15 cellular contexts compared by ENCODE assay signal in genomic region chr6:146788115-146788514, GRCh38.
"Had no signal": no experiment of that assay in that cellular context is flagged by ENCODE, and none has a peak within 500 bp of the region (broad histone marks: within the 10 kb centered on the region; RNA-seq: fewer than 3 reads in every experiment).

No MANE protein-coding gene starts in this region.

- DNase-seq: activated CD4-positive, CD25-positive, alpha-beta regulatory T cell; activated effector memory CD4-positive, alpha-beta T cell treated with anti-CD3 and anti-CD28 coated beads, Interleukin-2, amount 50 U/mL, for 16 hours; activated T-cell treated with anti-CD3 and anti-CD28 coated beads for 4 hours; amniotic stem cell; central memory CD4-positive, alpha-beta T cell; colonic mucosa; foreskin melanocyte; mesendoderm; stimulated activated CD4-positive, alpha-beta T cell treated with anti-CD3 and anti-CD28 coated beads, Interleukin-1b, Interleukin-23, amount 100 ng/mL, for 48 hours; stomach; SW 1271; testis; upper lobe of right lung had no signal

- H3K4me1 Mint-ChIP-seq: activated naive CD4-positive, alpha-beta T cell treated with anti-CD3 and anti-CD28 coated beads, Interleukin-2, amount 50 U/mL, for 24 hours had no signal

- H3K4me3 ChIP-seq: colonic mucosa, prostate gland, stomach, testis, upper lobe of right lung had no signal

- H3K36me3 ChIP-seq: colonic mucosa, prostate gland, stomach, upper lobe of right lung had no signal

- H3K9me3 ChIP-seq: colonic mucosa, prostate gland, testis, upper lobe of right lung had no signal

- H3K9me3 Mint-ChIP-seq: activated naive CD4-positive, alpha-beta T cell treated with anti-CD3 and anti-CD28 coated beads, Interleukin-2, amount 50 U/mL, for 24 hours had no signal

- H3K4me3 Mint-ChIP-seq: activated naive CD4-positive, alpha-beta T cell treated with anti-CD3 and anti-CD28 coated beads, Interleukin-2, amount 50 U/mL, for 24 hours had no signal

- H3K36me3 Mint-ChIP-seq: activated naive CD4-positive, alpha-beta T cell treated with anti-CD3 and anti-CD28 coated beads, Interleukin-2, amount 50 U/mL, for 24 hours had no signal

- H3K27me3 Mint-ChIP-seq: activated naive CD4-positive, alpha-beta T cell treated with anti-CD3 and anti-CD28 coated beads, Interleukin-2, amount 50 U/mL, for 24 hours had no signal

- H3K4me1 ChIP-seq: colonic mucosa, prostate gland, stomach, testis, upper lobe of right lung had no signal

- H3K27ac Mint-ChIP-seq: activated naive CD4-positive, alpha-beta T cell treated with anti-CD3 and anti-CD28 coated beads, Interleukin-2, amount 50 U/mL, for 24 hours had no signal

- H3K27me3 ChIP-seq: colonic mucosa, stomach, testis, upper lobe of right lung had no signal

- H3K27ac ChIP-seq: colonic mucosa, prostate gland, stomach, testis, upper lobe of right lung had no signal
